Comparison of ENCODE assay signal across 2 cellular contexts in the genomic region with DNA sequence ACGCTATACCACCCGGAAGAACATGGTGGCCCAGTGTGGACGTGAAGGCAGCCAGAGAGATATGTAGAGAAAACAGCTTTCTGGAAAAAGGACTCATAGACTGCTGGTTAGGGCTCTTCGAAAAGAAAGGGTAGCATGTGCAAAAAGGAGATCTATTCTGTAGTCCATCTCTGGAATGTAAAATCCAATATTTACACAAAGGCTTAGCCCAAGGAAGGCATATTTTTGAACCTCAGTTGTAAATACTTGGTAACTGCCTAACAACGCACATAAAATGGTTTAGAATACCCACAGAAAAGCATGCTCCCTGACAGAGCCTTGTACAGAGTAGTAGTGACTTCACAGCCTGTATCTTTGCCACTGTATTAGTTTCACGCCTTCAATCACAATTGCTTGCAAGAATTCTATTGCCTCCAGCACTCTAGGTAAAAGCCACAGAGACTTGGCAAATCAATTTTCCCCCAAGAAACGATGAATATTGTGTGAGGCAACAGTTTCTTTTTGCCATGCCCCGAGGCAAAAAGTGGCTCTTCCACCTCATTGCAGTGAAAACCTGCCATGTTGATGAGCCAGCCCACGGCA.
TF ChIP-seq lines count a peak whose summit lies in the region.

No MANE protein-coding gene starts in this region.

TF ChIP-seq in A549, 52 proteins besides CTCF, POLR2A, EP300 and RAD21:
- TF ChIP-seq ZC3H11A (IDR thresholded peaks at IDR 0.05) = no peak
- no peak for TF ChIP-seq MAFK (IDR thresholded peaks at IDR 0.05; ENCODE audit: partially characterized antibody)
- no peak for TF ChIP-seq CBX8 (IDR thresholded peaks at IDR 0.05)
- TF ChIP-seq EHF (CRISPR knock-in tag; IDR thresholded peaks at IDR 0.05) = no peak
- TF ChIP-seq, protein P1, sequence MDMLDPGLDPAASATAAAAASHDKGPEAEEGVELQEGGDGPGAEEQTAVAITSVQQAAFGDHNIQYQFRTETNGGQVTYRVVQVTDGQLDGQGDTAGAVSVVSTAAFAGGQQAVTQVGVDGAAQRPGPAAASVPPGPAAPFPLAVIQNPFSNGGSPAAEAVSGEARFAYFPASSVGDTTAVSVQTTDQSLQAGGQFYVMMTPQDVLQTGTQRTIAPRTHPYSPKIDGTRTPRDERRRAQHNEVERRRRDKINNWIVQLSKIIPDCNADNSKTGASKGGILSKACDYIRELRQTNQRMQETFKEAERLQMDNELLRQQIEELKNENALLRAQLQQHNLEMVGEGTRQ (IDR thresholded peaks at IDR 0.05) = no peak
- TF ChIP-seq CHD4 (IDR thresholded peaks at IDR 0.05; ENCODE audit: borderline replicate concordance) = no peak
- TF ChIP-seq ATOH8 (CRISPR knock-in tag; IDR thresholded peaks at IDR 0.05; ENCODE audit: low read depth) = no peak
- no peak for TF ChIP-seq MYC (IDR thresholded peaks at IDR 0.05; ENCODE audit: borderline replicate concordance, low read length)
- no peak for TF ChIP-seq KDM1A (IDR thresholded peaks at IDR 0.05; ENCODE audit: low read depth)

TF ChIP-seq in IMR-90, 13 proteins besides CTCF, POLR2A, EP300 and RAD21:
- TF ChIP-seq MAFK (IDR thresholded peaks at IDR 0.05; ENCODE audit: low read depth, low read length) (no peak), CHD1 (IDR thresholded peaks at IDR 0.05; ENCODE audit: low read depth, low read length) (no peak), ELK1 (IDR thresholded peaks at IDR 0.05; ENCODE audit: borderline replicate concordance, low read depth, low read length) (no peak), CEBPB (IDR thresholded peaks at IDR 0.05; ENCODE audit: low read depth, low read length) (no peak), BHLHE40 (IDR thresholded peaks at IDR 0.05; ENCODE audit: low read depth, low read length) (no peak), MAZ (IDR thresholded peaks at IDR 0.05; ENCODE audit: borderline replicate concordance, low read depth, low read length) (no peak), RCOR1 (IDR thresholded peaks at IDR 0.05; ENCODE audit: insufficient replicate concordance, low read length) (no peak), NFE2L2 (IDR thresholded peaks at IDR 0.05; ENCODE audit: low read depth, low read length) (no peak), MXI1 (IDR thresholded peaks at IDR 0.05; ENCODE audit: borderline replicate concordance, low read depth, low read length) (no peak), RFX5 (IDR thresholded peaks at IDR 0.05; ENCODE audit: low read depth, low read length) (no peak), FOS (IDR thresholded peaks at IDR 0.05; ENCODE audit: low read depth, low read length) (no peak), SMC3 (IDR thresholded peaks at IDR 0.05; ENCODE audit: low read depth, low read length) (no peak)
- TF ChIP-seq, protein P1 (IDR thresholded peaks at IDR 0.05; ENCODE audit: low read depth, low read length) = no peak
TF ChIP-seq in IMR-90: peak in this region for 0.
